1 cellular context compared by ENCODE assay signal in the genomic region with DNA sequence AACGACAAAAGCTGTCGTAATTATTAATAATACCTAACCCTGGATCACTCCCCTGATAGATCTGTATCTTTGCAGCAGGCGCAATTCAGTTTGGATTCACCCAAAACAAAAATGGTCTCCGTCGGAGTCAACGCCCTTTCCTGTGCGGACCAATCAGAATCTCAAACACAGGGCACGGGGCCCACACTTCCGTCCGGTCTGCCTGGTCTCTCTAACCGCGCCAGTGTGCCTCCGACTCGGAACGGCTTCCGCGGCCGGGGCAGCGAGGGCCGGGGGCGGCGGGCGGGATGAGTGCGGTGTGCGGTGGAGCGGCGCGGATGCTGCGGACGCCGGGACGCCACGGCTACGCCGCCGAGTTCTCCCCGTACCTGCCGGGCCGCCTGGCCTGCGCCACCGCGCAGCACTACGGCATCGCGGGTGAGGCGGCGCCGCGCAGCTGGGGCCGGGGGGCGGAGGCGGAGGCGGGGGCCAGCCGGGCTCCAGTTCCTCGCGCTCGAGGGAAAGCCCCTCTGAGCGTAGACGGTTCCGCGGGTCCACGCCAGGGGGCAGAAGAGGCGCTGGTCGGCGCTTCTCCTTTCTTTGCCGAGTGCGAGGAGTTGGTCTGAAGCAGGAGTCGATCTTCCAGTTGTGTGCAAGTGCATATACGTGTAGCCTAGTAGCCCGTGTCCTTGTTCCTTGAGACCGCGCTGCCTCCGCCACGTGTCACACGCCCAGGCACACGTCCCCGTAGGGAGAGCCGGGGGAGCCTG.
TF ChIP-seq lines count a peak whose summit lies in the region.

A gene with protein sequence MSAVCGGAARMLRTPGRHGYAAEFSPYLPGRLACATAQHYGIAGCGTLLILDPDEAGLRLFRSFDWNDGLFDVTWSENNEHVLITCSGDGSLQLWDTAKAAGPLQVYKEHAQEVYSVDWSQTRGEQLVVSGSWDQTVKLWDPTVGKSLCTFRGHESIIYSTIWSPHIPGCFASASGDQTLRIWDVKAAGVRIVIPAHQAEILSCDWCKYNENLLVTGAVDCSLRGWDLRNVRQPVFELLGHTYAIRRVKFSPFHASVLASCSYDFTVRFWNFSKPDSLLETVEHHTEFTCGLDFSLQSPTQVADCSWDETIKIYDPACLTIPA (plus strand): TSS at position 214 of the 749 bp plus-strand sequence. CDS start 74 bp downstream, at position 288.

TF ChIP-seq in HepG2, 621 proteins besides CTCF, POLR2A, EP300 and RAD21 (continued from another document and continues in another):
- TF ChIP-seq, protein P1, sequence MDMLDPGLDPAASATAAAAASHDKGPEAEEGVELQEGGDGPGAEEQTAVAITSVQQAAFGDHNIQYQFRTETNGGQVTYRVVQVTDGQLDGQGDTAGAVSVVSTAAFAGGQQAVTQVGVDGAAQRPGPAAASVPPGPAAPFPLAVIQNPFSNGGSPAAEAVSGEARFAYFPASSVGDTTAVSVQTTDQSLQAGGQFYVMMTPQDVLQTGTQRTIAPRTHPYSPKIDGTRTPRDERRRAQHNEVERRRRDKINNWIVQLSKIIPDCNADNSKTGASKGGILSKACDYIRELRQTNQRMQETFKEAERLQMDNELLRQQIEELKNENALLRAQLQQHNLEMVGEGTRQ (IDR thresholded peaks at IDR 0.05; ENCODE audit: low read depth, low read length): no peak
- TF ChIP-seq, protein P1 (CRISPR knock-in tag; IDR thresholded peaks at IDR 0.05; ENCODE audit: borderline replicate concordance): peak; percentile 35; the same call in 1 of the 2 replicates
- TF ChIP-seq ZNF558 (CRISPR knock-in tag; IDR thresholded peaks at IDR 0.05; ENCODE audit: borderline replicate concordance) (no peak), ZC3H4 (CRISPR knock-in tag; IDR thresholded peaks at IDR 0.05; ENCODE audit: borderline replicate concordance) (no peak), ZNF678 (CRISPR knock-in tag; IDR thresholded peaks at IDR 0.05) (no peak), IKZF4 (CRISPR knock-in tag; IDR thresholded peaks at IDR 0.05; ENCODE audit: borderline replicate concordance, low read depth, not compliant biosample characterization) (no peak), GABPB1 (CRISPR knock-in tag; IDR thresholded peaks at IDR 0.05) (peak; percentile 84), PHF8 (CRISPR knock-in tag; IDR thresholded peaks at IDR 0.05) (peak; percentile 28; the same call in 1 of the 2 replicates), ZNF703 (CRISPR knock-in tag; IDR thresholded peaks at IDR 0.05; ENCODE audit: borderline replicate concordance) (no peak), ZFYVE20 (CRISPR knock-in tag; IDR thresholded peaks at IDR 0.05; ENCODE audit: borderline replicate concordance, low read depth) (no peak), ZNF776 (CRISPR knock-in tag; IDR thresholded peaks at IDR 0.05) (0 out of 2 replicates have a peak, but pooled peaks have one; percentile 50), EHMT2 (IDR thresholded peaks at IDR 0.05; ENCODE audit: borderline replicate concordance, low read depth, low read length) (no peak), NFYC (CRISPR knock-in tag; IDR thresholded peaks at IDR 0.05) (peak; percentile 78), GABPA (IDR thresholded peaks at IDR 0.05; ENCODE audit: low read depth, low read length) (peak; percentile 52), GABPA (CRISPR knock-in tag; IDR thresholded peaks at IDR 0.05; ENCODE audit: low read depth) (peak; percentile 57), SAP130 (CRISPR knock-in tag; IDR thresholded peaks at IDR 0.05; ENCODE audit: low read depth) (peak; percentile 41; the same call in 1 of the 2 replicates), YY1 (IDR thresholded peaks at IDR 0.05; ENCODE audit: insufficient read depth, insufficient replicate concordance, low read depth, low read length) (peak; percentile 85)
- TF ChIP-seq, protein P2, sequence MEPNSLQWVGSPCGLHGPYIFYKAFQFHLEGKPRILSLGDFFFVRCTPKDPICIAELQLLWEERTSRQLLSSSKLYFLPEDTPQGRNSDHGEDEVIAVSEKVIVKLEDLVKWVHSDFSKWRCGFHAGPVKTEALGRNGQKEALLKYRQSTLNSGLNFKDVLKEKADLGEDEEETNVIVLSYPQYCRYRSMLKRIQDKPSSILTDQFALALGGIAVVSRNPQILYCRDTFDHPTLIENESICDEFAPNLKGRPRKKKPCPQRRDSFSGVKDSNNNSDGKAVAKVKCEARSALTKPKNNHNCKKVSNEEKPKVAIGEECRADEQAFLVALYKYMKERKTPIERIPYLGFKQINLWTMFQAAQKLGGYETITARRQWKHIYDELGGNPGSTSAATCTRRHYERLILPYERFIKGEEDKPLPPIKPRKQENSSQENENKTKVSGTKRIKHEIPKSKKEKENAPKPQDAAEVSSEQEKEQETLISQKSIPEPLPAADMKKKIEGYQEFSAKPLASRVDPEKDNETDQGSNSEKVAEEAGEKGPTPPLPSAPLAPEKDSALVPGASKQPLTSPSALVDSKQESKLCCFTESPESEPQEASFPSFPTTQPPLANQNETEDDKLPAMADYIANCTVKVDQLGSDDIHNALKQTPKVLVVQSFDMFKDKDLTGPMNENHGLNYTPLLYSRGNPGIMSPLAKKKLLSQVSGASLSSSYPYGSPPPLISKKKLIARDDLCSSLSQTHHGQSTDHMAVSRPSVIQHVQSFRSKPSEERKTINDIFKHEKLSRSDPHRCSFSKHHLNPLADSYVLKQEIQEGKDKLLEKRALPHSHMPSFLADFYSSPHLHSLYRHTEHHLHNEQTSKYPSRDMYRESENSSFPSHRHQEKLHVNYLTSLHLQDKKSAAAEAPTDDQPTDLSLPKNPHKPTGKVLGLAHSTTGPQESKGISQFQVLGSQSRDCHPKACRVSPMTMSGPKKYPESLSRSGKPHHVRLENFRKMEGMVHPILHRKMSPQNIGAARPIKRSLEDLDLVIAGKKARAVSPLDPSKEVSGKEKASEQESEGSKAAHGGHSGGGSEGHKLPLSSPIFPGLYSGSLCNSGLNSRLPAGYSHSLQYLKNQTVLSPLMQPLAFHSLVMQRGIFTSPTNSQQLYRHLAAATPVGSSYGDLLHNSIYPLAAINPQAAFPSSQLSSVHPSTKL (CRISPR knock-in tag; IDR thresholded peaks at IDR 0.05): no peak
- TF ChIP-seq, protein P3, sequence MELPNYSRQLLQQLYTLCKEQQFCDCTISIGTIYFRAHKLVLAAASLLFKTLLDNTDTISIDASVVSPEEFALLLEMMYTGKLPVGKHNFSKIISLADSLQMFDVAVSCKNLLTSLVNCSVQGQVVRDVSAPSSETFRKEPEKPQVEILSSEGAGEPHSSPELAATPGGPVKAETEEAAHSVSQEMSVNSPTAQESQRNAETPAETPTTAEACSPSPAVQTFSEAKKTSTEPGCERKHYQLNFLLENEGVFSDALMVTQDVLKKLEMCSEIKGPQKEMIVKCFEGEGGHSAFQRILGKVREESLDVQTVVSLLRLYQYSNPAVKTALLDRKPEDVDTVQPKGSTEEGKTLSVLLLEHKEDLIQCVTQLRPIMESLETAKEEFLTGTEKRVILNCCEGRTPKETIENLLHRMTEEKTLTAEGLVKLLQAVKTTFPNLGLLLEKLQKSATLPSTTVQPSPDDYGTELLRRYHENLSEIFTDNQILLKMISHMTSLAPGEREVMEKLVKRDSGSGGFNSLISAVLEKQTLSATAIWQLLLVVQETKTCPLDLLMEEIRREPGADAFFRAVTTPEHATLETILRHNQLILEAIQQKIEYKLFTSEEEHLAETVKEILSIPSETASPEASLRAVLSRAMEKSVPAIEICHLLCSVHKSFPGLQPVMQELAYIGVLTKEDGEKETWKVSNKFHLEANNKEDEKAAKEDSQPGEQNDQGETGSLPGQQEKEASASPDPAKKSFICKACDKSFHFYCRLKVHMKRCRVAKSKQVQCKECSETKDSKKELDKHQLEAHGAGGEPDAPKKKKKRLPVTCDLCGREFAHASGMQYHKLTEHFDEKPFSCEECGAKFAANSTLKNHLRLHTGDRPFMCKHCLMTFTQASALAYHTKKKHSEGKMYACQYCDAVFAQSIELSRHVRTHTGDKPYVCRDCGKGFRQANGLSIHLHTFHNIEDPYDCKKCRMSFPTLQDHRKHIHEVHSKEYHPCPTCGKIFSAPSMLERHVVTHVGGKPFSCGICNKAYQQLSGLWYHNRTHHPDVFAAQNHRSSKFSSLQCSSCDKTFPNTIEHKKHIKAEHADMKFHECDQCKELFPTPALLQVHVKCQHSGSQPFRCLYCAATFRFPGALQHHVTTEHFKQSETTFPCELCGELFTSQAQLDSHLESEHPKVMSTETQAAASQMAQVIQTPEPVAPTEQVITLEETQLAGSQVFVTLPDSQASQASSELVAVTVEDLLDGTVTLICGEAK (IDR thresholded peaks at IDR 0.05): no peak
- TF ChIP-seq, protein P3 (CRISPR knock-in tag; IDR thresholded peaks at IDR 0.05): no peak
- TF ChIP-seq, protein P4, sequence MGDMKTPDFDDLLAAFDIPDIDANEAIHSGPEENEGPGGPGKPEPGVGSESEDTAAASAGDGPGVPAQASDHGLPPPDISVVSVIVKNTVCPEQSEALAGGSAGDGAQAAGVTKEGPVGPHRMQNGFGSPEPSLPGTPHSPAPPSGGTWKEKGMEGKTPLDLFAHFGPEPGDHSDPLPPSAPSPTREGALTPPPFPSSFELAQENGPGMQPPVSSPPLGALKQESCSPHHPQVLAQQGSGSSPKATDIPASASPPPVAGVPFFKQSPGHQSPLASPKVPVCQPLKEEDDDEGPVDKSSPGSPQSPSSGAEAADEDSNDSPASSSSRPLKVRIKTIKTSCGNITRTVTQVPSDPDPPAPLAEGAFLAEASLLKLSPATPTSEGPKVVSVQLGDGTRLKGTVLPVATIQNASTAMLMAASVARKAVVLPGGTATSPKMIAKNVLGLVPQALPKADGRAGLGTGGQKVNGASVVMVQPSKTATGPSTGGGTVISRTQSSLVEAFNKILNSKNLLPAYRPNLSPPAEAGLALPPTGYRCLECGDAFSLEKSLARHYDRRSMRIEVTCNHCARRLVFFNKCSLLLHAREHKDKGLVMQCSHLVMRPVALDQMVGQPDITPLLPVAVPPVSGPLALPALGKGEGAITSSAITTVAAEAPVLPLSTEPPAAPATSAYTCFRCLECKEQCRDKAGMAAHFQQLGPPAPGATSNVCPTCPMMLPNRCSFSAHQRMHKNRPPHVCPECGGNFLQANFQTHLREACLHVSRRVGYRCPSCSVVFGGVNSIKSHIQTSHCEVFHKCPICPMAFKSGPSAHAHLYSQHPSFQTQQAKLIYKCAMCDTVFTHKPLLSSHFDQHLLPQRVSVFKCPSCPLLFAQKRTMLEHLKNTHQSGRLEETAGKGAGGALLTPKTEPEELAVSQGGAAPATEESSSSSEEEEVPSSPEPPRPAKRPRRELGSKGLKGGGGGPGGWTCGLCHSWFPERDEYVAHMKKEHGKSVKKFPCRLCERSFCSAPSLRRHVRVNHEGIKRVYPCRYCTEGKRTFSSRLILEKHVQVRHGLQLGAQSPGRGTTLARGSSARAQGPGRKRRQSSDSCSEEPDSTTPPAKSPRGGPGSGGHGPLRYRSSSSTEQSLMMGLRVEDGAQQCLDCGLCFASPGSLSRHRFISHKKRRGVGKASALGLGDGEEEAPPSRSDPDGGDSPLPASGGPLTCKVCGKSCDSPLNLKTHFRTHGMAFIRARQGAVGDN (CRISPR knock-in tag; IDR thresholded peaks at IDR 0.05): peak; percentile 7; the same call in 1 of the 2 replicates
